8 cellular contexts compared by ENCODE assay signal in genomic region chr3:125374996-125375941, GRCh38. TPM values are rescaled to one million over a fixed set of nuclear protein-coding genes. Genes with fewer than 3 reads are reported as not detected.
A peak's percentile ranks its signal among the peaks of the same experiment; 100 is the strongest.
DNase-seq lines count a peak whose midpoint lies in the region; ATAC-seq, FAIRE-seq and TF ChIP-seq lines count a peak whose summit lies in the region.

Gene ZNF148 (minus strand): TSS chr3:125375325. CDS start chr3:125313640, 61,685 bp downstream.

- peak in 1 of 4 donors; percentile 63 for TF ChIP-seq EP300 in upper lobe of left lung (IDR thresholded peaks at IDR 0.05)

- peaks cover 16 to 41% (median 22%) of the 10 kb centered on the region in 4 donors for H3K4me1 ChIP-seq in upper lobe of left lung

- H3K27me3 ChIP-seq in upper lobe of left lung, result no peaks in the 10 kb centered on the region

- peak within 1 kb of the TSS; percentile 81 to 98 (median 88) for H3K4me3 ChIP-seq in upper lobe of left lung

- WGBS in upper lobe of left lung, 2 donors, result 0% methylated on average over 40 to 45 of the region's 69 CpGs

- ATAC-seq in HG02798 (IDR thresholded peaks at IDR 0.05; ENCODE audit: poor library complexity, unreplicated experiment) (peak; percentile 95), left cardiac atrium (peak; percentile 99), upper lobe of left lung (ENCODE audit: low FRiP score in 2 of 2) (peak; percentile 99 to 100)

- H3K36me3 ChIP-seq in upper lobe of left lung, result no peaks in the 10 kb centered on the region

- FAIRE-seq in GM12891 (lab: Jason Lieb, UNC), result peak; percentile 96

- H3K9me3 ChIP-seq in upper lobe of left lung, result no peaks in the 10 kb centered on the region

- peak in 2 of 6 experiments; percentile 13 to 19 for TF ChIP-seq CTCF in upper lobe of left lung (IDR thresholded peaks at IDR 0.05)

- H3K27ac ChIP-seq in upper lobe of left lung, result peak within 1 kb of the TSS; percentile 91 to 99 (median 94)

- intact Hi-C loops in T-helper 1 cell treated with Interleukin-12 subunit alpha and Interleukin-12 subunit beta and Interleukin-4 antibody, amounts not matched to agents 30 ng/mL and 1 ng/mL, for 36 hours (cut with micrococcal nuclease), result loop anchor here (1.0 to 5.0 kb wide), 13 partner anchors 18 to 1790 kb away; partner anchors contain the start of genes HACD2, OSBPL11, SNX4 and UMPS
- intact Hi-C loops in left cardiac atrium (cut with DNase I) (no loop called here), posterior vena cava (cut with DNase I) (loop anchor here in 1 of 2 donors (10.0 kb wide), 1 partner anchor 1500 kb away; no protein-coding TSS in a partner anchor)

- TF ChIP-seq POLR2A in GM12891 (IDR thresholded peaks at IDR 0.05; ENCODE audit: low read depth, low read length), result peak; percentile 90
- peak in 3 of 4 donors; percentile 59 to 92 (median 81) for TF ChIP-seq POLR2A in upper lobe of left lung (IDR thresholded peaks at IDR 0.05)

- DNase-seq in GM12891 (ENCODE audit: insufficient read length, low spot score) (peak; percentile 78), NCI-H146 (lab: John Stamatoyannopoulos, UW) (peak; percentile 93), amniotic epithelial cell (ENCODE audit: low read depth) (peak; percentile 80), left cardiac atrium (peak; percentile 95), posterior vena cava (ENCODE audit: low spot score) (peak; percentile 98), upper lobe of left lung (peak; percentile 94 to 98)

TF ChIP-seq in GM12891, 5 proteins besides CTCF, POLR2A, EP300 and RAD21:
- TF ChIP-seq SPI1 (IDR thresholded peaks at IDR 0.05; ENCODE audit: low read depth, low read length), result peak; percentile 53; the same call in 1 of the 2 replicates
- TF ChIP-seq POU2F2 (IDR thresholded peaks at IDR 0.05; ENCODE audit: low read depth, low read length), result no peak
- peak; percentile 91 for TF ChIP-seq TAF1 (IDR thresholded peaks at IDR 0.05; ENCODE audit: low read depth, low read length)
- TF ChIP-seq POLR2AphosphoS5 (IDR thresholded peaks at IDR 0.05; ENCODE audit: low read depth, low read length), result peak; percentile 89
- no peak for TF ChIP-seq PAX5 (IDR thresholded peaks at IDR 0.05; ENCODE audit: insufficient read depth, low read length, severe bottlenecking)

RNA-seq across cellular contexts. Expression of gene ZNF148, which starts in this region (rescaled TPM):
- 12.2 TPM for polyA plus RNA-seq in GM12891 (2012; ENCODE audit: low read depth, missing spikeins)
- 44.5 and 45.2 TPM in 2 replicates for total RNA-seq in T-helper 1 cell treated with Interleukin-12 subunit alpha and Interleukin-12 subunit beta and Interleukin-4 antibody, amounts not matched to agents 30 ng/mL and 1 ng/mL, for 36 hours
- total RNA-seq in left cardiac atrium (10 to 100 TPM; 42.3 to 42.6 TPM), posterior vena cava (10 to 100 TPM; 39.7 to 45.5 TPM), upper lobe of left lung (10 to 100 TPM; 24.5 to 42.9 (median 32.8) TPM)

Comparison
In these comparisons a context has a peak if more than half of its experiments do, and no peak if none do; other contexts are left out.
1. Peak in every context shown above with its lines: DNase-seq, ATAC-seq, H3K4me3 ChIP-seq and H3K27ac ChIP-seq.